8 cellular contexts compared by ENCODE assay signal in the genomic region with DNA sequence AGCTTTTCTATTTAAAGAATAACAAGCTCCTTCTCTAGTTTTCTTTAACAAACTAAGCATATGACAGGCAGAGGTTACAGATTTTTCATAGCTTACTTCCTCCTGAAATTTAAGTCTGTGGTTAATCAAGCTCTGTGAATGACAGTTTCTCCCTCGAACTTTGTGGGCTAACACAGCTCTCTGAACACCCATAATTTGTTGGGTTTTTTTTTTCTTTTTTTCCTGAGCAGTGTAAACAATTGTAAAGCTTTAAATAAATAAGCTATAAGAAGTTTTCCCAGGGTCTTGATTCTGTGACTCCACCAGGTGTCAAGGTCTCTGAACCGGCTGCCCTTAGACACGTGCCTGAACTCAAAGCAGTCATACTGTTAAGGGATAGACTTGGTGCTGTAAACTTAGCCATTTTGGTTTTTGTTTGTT.
DNase-seq lines count a peak whose midpoint lies in the region; ATAC-seq and TF ChIP-seq lines count a peak whose summit lies in the region.

No MANE protein-coding gene starts in this region.

- ATAC-seq in GM21390 (IDR thresholded peaks at IDR 0.05; ENCODE audit: unreplicated experiment), result peak; percentile 77
- peak; percentile 70 for ATAC-seq in HG03565 (IDR thresholded peaks at IDR 0.05; ENCODE audit: unreplicated experiment)

- no peaks in the 10 kb centered on the region for H3K36me3 Mint-ChIP-seq in chondrocyte (ENCODE audit: low read depth)

- H3K27ac ChIP-seq in osteoblast (ENCODE audit: low read depth, low read length), result no peak overlapping the region
- H3K27ac ChIP-seq in tibial artery, result no peak overlapping the region

- H3K27me3 Mint-ChIP-seq in chondrocyte (ENCODE audit: low read depth), result no peaks in the 10 kb centered on the region

- H3K79me2 ChIP-seq in osteoblast (ENCODE audit: insufficient read depth, low read length), result no peaks in the 10 kb centered on the region

- peaks cover 18% of the 10 kb centered on the region for H3K4me1 Mint-ChIP-seq in chondrocyte (ENCODE audit: low read depth)

- no peaks in the 10 kb centered on the region for H4K20me1 ChIP-seq in osteoblast (ENCODE audit: insufficient read depth, low read length)

- H3K27ac Mint-ChIP-seq in chondrocyte (ENCODE audit: unreplicated experiment), result peak overlapping the region; percentile 43

- no peaks in the 10 kb centered on the region for H3K9me3 Mint-ChIP-seq in chondrocyte (ENCODE audit: low read depth)

- peak; percentile 17 for DNase-seq in EH (ENCODE audit: low read depth)
- DNase-seq in chondrocyte (ENCODE audit: low spot score), result no peak
- DNase-seq in osteoblast (ENCODE audit: insufficient read length, low spot score, missing footprints), result no peak
- DNase-seq in GM19240 (ENCODE audit: insufficient read length, low spot score), result no peak
- DNase-seq in EL, result no peak
- DNase-seq in tibial artery, result no peak

- no peak overlapping the region for H3K4me2 ChIP-seq in osteoblast (ENCODE audit: insufficient read depth, low read length)

- H2AFZ ChIP-seq in osteoblast (ENCODE audit: low read length), result no peak overlapping the region

- no peak overlapping the region for H3K4me3 Mint-ChIP-seq in chondrocyte (ENCODE audit: unreplicated experiment)

- H3K4me1 ChIP-seq in osteoblast (ENCODE audit: insufficient read depth, low read length), result peaks cover 3% of the 10 kb centered on the region
- no peaks in the 10 kb centered on the region for H3K4me1 ChIP-seq in tibial artery

- H3K9me3 ChIP-seq in osteoblast (ENCODE audit: low read depth, low read length) (no peaks in the 10 kb centered on the region), tibial artery (no peaks in the 10 kb centered on the region)

- TF ChIP-seq CTCF in chondrocyte (IDR thresholded peaks at IDR 0.05) (no peak), osteoblast (IDR thresholded peaks at IDR 0.05; ENCODE audit: extremely low read depth, low read depth, low read length) (no peak), tibial artery (IDR thresholded peaks at IDR 0.05) (no peak)

- H3K27me3 ChIP-seq in osteoblast (ENCODE audit: insufficient read depth, low read length) (no peaks in the 10 kb centered on the region), tibial artery (no peaks in the 10 kb centered on the region)

- H3K4me3 ChIP-seq in osteoblast (ENCODE audit: insufficient read depth, low read length) (no peak overlapping the region), tibial artery (no peak overlapping the region)

- intact Hi-C loops in tibial artery (cut with DNase I; ENCODE audit: low total_unique reads), result no loop called here

- H3K36me3 ChIP-seq in osteoblast (ENCODE audit: insufficient read depth, low read length), result no peaks in the 10 kb centered on the region
- no peaks in the 10 kb centered on the region for H3K36me3 ChIP-seq in tibial artery
